8 cellular contexts compared by ENCODE assay signal in the genomic region with DNA sequence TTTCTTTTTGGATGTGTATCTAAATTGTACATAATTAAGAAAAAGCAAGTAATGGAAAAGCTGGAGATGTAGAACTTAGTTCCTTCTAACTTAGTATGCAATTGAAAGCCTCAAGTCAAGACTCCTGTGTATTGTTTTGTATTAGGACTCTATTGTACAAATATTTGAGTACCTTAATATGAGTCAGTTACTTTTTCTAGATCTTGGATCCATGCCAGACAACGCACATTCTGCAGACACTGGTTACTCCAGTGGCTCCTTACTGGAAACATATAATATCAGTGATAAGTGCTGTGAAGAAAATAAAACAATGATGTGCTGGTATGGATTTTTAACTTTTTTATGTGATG. TPM values are rescaled to one million over a fixed set of nuclear protein-coding genes. Genes with fewer than 3 reads are reported as not detected.
A peak's percentile ranks its signal among the peaks of the same experiment; 100 is the strongest.
DNase-seq lines count a peak whose midpoint lies in the region; ATAC-seq and TF ChIP-seq lines count a peak whose summit lies in the region.

No MANE protein-coding gene starts in this region.

- no peaks in the 10 kb centered on the region for H3K9me3 Mint-ChIP-seq in central memory CD8-positive, alpha-beta T cell

- H3K27ac ChIP-seq in Peyer's patch = peak overlapping the region; percentile 99 to 100 (median 99)

- no peak for TF ChIP-seq POLR2A in Peyer's patch (IDR thresholded peaks at IDR 0.05)

- H3K4me3 Mint-ChIP-seq in central memory CD8-positive, alpha-beta T cell = peak overlapping the region; percentile 100

- H3K4me1 ChIP-seq in Peyer's patch = peaks cover 0 to 36% (median 3%) of the 10 kb centered on the region in 4 donors
- peaks cover 35% of the 10 kb centered on the region for H3K4me1 ChIP-seq in mononuclear cell (ENCODE audit: insufficient read depth, low read length)

- H3K36me3 Mint-ChIP-seq in central memory CD8-positive, alpha-beta T cell (ENCODE audit: insufficient read depth) = peaks cover 26% of the 10 kb centered on the region

- H3K27ac Mint-ChIP-seq in central memory CD8-positive, alpha-beta T cell (ENCODE audit: low read depth) = peak overlapping the region; percentile 100

- no peaks in the 10 kb centered on the region for H3K9me3 ChIP-seq in Peyer's patch
- H3K9me3 ChIP-seq in mononuclear cell (ENCODE audit: low read depth, low read length) = no peaks in the 10 kb centered on the region

- H3K36me3 ChIP-seq in Peyer's patch = no peaks in the 10 kb centered on the region

- H3K4me1 Mint-ChIP-seq in central memory CD8-positive, alpha-beta T cell = peaks cover 38% of the 10 kb centered on the region

- H3K27me3 ChIP-seq in Peyer's patch = no peaks in the 10 kb centered on the region
- H3K27me3 ChIP-seq in mononuclear cell (ENCODE audit: insufficient read depth, low read length) = no peaks in the 10 kb centered on the region

- H3K27me3 Mint-ChIP-seq in central memory CD8-positive, alpha-beta T cell = no peaks in the 10 kb centered on the region

- DNase-seq in AG10803 (ENCODE audit: low read depth) = peak; percentile 70
- DNase-seq in H4 (ENCODE audit: low spot score) = peak; percentile 57
- DNase-seq in Peyer's patch = no peak
- no peak for DNase-seq in central memory CD8-positive, alpha-beta T cell (ENCODE audit: low spot score in 2 of 2)

- TF ChIP-seq CTCF in AG10803 (conservative IDR thresholded peaks at IDR 0.05; ENCODE audit: low read length) (no peak), Peyer's patch (IDR thresholded peaks at IDR 0.05) (no peak)

- H3K4me3 ChIP-seq in AG10803 (ENCODE audit: low read length) (peak overlapping the region; percentile 79), Peyer's patch (peak overlapping the region; percentile 85 to 97 (median 92)), mononuclear cell (ENCODE audit: low read length) (peak overlapping the region; percentile 82)

- no peak for ATAC-seq in central memory CD8-positive, alpha-beta T cell (replicated peaks; ENCODE audit: extremely low read depth, poor library complexity, severe bottlenecking)
- no peak for ATAC-seq in HG02885 (IDR thresholded peaks at IDR 0.05; ENCODE audit: poor library complexity, unreplicated experiment)
- ATAC-seq in GM18907 (IDR thresholded peaks at IDR 0.05; ENCODE audit: unreplicated experiment) = no peak
- ATAC-seq in HG02763 (IDR thresholded peaks at IDR 0.05; ENCODE audit: unreplicated experiment) = no peak

RNA-seq across cellular contexts. Expression of a gene that starts 1.5 kb away (rescaled TPM):
- total RNA-seq in H4 (2014; rRNA removed; shearing (Covaris generic)) = 19.1 and 19.2 TPM in 2 replicates
- total RNA-seq in Peyer's patch (10 to 100 TPM in 2 of 4 donors, 1 to 10 TPM in 2; 6.0 to 30.5 (median 10.3) TPM), mononuclear cell (52.7 TPM)

Comparison
In these comparisons a context has a peak if more than half of its experiments do, and no peak if none do; other contexts are left out.
1. DNase-seq: peak in AG10803 (single experiment) and H4 (single experiment); none in Peyer's patch (0 of 3) and central memory CD8-positive, alpha-beta T cell (0 of 2).
2. Peak in every context shown above with its lines, with median percentiles within 50 percentile points of each other: H3K4me3 ChIP-seq.